Comparison of ENCODE assay signal across 8 cellular contexts in the genomic region with DNA sequence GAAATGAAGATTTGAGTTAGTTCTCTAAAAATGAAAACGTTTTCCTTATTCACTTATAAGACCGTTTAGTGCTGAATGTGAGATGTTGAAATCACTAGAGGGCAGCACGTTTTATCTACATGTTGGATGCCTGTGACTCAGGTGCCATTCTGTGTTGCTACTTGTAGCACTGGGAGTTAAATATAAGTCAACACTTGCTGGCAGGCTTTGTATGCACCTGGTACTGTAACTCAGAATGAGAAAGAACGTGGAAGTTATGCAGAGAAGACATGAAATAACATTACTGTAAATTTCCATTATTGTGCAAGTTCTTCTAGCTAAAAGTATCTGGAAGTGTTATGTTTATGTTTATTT. TPM values are rescaled to one million over a fixed set of nuclear protein-coding genes. Genes with fewer than 3 reads are reported as not detected.
DNase-seq lines count a peak whose midpoint lies in the region; ATAC-seq, FAIRE-seq and TF ChIP-seq lines count a peak whose summit lies in the region.

No MANE protein-coding gene starts in this region.

- H3K9ac ChIP-seq in OCI-LY1 (ENCODE audit: low read length): no peak overlapping the region
- no peak overlapping the region for H3K9ac ChIP-seq in endothelial cell of umbilical vein (replicated peaks; ENCODE audit: extremely low read depth, insufficient read depth, low read length)

- no peaks in the 10 kb centered on the region for H3K79me2 ChIP-seq in OCI-LY1 (ENCODE audit: insufficient read depth, low read length)
- H3K79me2 ChIP-seq in endothelial cell of umbilical vein (ENCODE audit: control insufficient read depth, insufficient read depth, low read length): no peaks in the 10 kb centered on the region

- H3K27ac ChIP-seq in OCI-LY1 (ENCODE audit: low read depth, low read length, poor library complexity, severe bottlenecking): peak overlapping the region; percentile 23
- H3K27ac ChIP-seq in endothelial cell of umbilical vein (ENCODE audit: insufficient read depth, low read depth, low read length): no peak overlapping the region
- H3K27ac ChIP-seq in neutrophil: peak overlapping the region; percentile 47

- peak; percentile 74 for TF ChIP-seq CTCF in OCI-LY1 (IDR thresholded peaks at IDR 0.05; ENCODE audit: low read length)
- TF ChIP-seq CTCF in endothelial cell of umbilical vein (IDR thresholded peaks at IDR 0.05; ENCODE audit: extremely low read depth in 1 of 2, insufficient read depth in 1 of 2, low read depth in 1 of 2, low read length in 2 of 2): peak in 1 of 2 donors; percentile 20
- TF ChIP-seq CTCF in neutrophil (IDR thresholded peaks at IDR 0.05): no peak

- intact Hi-C loops in endothelial cell of umbilical vein (cut with micrococcal nuclease): loop anchor here (1.0 to 2.0 kb wide), 2 partner anchors 63 to 75 kb away; a partner anchor contains a TSS

- H4K20me1 ChIP-seq in OCI-LY1 (ENCODE audit: insufficient read depth, low read length) (no peaks in the 10 kb centered on the region), endothelial cell of umbilical vein (replicated peaks; ENCODE audit: control insufficient read depth, extremely low read depth, insufficient read depth, low read length) (no peaks in the 10 kb centered on the region)

- H3K9me3 Mint-ChIP-seq in activated T-cell treated with anti-CD3 and anti-CD28 coated beads, Interleukin-2, amount 50 U/mL, for 72 hours: no peaks in the 10 kb centered on the region
- H3K9me3 Mint-ChIP-seq in activated T-cell treated with anti-CD3 and anti-CD28 coated beads, Interleukin-2, amount 50 U/mL, for 24 hours: no peaks in the 10 kb centered on the region

- ATAC-seq in activated T-cell treated with anti-CD3 and anti-CD28 coated beads, Interleukin-2, amount 50 U/mL, for 72 hours (replicated peaks in 1 of 2): peak in 1 of 2 donors; percentile 39
- ATAC-seq in HG03280 (IDR thresholded peaks at IDR 0.05; ENCODE audit: unreplicated experiment): peak; percentile 64
- no peak for ATAC-seq in HG02973 (IDR thresholded peaks at IDR 0.05; ENCODE audit: unreplicated experiment)

- no peak overlapping the region for H3K4me3 ChIP-seq in OCI-LY1 (ENCODE audit: low read depth, low read length, poor library complexity, severe bottlenecking)
- H3K4me3 ChIP-seq in endothelial cell of umbilical vein (replicated peaks in 1 of 3; ENCODE audit: insufficient read depth in 1 of 3, low read depth in 1 of 3, low read length in 3 of 3): no peak overlapping the region
- no peak overlapping the region for H3K4me3 ChIP-seq in neutrophil (ENCODE audit: low read depth in 1 of 2, low read length in 1 of 2)

- CTCF ChIA-PET in endothelial cell of umbilical vein (lab: Charles Lee): interaction anchor here (0.8 to 4.6 kb wide), 13 partner anchors 10 to 90 kb away, joined by 3 to 48 read pairs (median 5); a partner anchor contains a TSS

- H3K9me2 ChIP-seq in OCI-LY1 (ENCODE audit: low read depth, low read length): no peaks in the 10 kb centered on the region

- H3K36me3 ChIP-seq in OCI-LY1 (ENCODE audit: insufficient read depth, low read length) (peaks cover 32% of the 10 kb centered on the region), endothelial cell of umbilical vein (ENCODE audit: control insufficient read depth in 2 of 2, extremely low read depth in 1 of 2, insufficient read depth in 2 of 2, low read length in 2 of 2) (no peaks in the 10 kb centered on the region), neutrophil (peaks cover 21% of the 10 kb centered on the region)

- DNase-seq in activated T-cell treated with anti-CD3 and anti-CD28 coated beads, Interleukin-2, amount 50 U/mL, for 72 hours: peak in 1 of 2 donors; percentile 5
- no peak for DNase-seq in activated T-cell treated with anti-CD3 and anti-CD28 coated beads, Interleukin-2, amount 50 U/mL, for 24 hours
- DNase-seq in endothelial cell of umbilical vein (ENCODE audit: low read depth, low spot score): peak; percentile 76
- no peak for DNase-seq in islet precursor cell

- H3K27ac Mint-ChIP-seq in activated T-cell treated with anti-CD3 and anti-CD28 coated beads, Interleukin-2, amount 50 U/mL, for 72 hours: peak overlapping the region; percentile 14
- H3K27ac Mint-ChIP-seq in activated T-cell treated with anti-CD3 and anti-CD28 coated beads, Interleukin-2, amount 50 U/mL, for 24 hours: no peak overlapping the region

- no peaks in the 10 kb centered on the region for H3K27me3 Mint-ChIP-seq in activated T-cell treated with anti-CD3 and anti-CD28 coated beads, Interleukin-2, amount 50 U/mL, for 72 hours (ENCODE audit: low read depth)
- H3K27me3 Mint-ChIP-seq in activated T-cell treated with anti-CD3 and anti-CD28 coated beads, Interleukin-2, amount 50 U/mL, for 24 hours: no peaks in the 10 kb centered on the region

- dilution Hi-C loops in endothelial cell of umbilical vein (cut with MboI; ENCODE audit: extremely low pct_ligation_motif_present, low sequenced_read_pairs): no loop called here

- no peak for TF ChIP-seq POLR2A in endothelial cell of umbilical vein (IDR thresholded peaks at IDR 0.05; ENCODE audit: low read depth, low read length)

- BruUV-seq in endothelial cell of umbilical vein (replicated peaks; lab: Mats Ljungman, UMichigan): no TSS peak

- H2AFZ ChIP-seq in OCI-LY1 (ENCODE audit: low read length) (no peak overlapping the region), endothelial cell of umbilical vein (ENCODE audit: low read depth, low read length) (no peak overlapping the region)

- no peak overlapping the region for H3K4me2 ChIP-seq in OCI-LY1 (ENCODE audit: low read length)
- no peak overlapping the region for H3K4me2 ChIP-seq in endothelial cell of umbilical vein (ENCODE audit: insufficient read depth, low read length)

- no peaks in the 10 kb centered on the region for H3K27me3 ChIP-seq in OCI-LY1 (ENCODE audit: insufficient read depth, low read length)
- no peaks in the 10 kb centered on the region for H3K27me3 ChIP-seq in endothelial cell of umbilical vein (ENCODE audit: control insufficient read depth in 2 of 2, insufficient read depth in 2 of 2, low read length in 2 of 2)
- H3K27me3 ChIP-seq in neutrophil: no peaks in the 10 kb centered on the region

- no peaks in the 10 kb centered on the region for H3K4me1 Mint-ChIP-seq in activated T-cell treated with anti-CD3 and anti-CD28 coated beads, Interleukin-2, amount 50 U/mL, for 72 hours (ENCODE audit: low read depth)
- peaks cover 2% of the 10 kb centered on the region for H3K4me1 Mint-ChIP-seq in activated T-cell treated with anti-CD3 and anti-CD28 coated beads, Interleukin-2, amount 50 U/mL, for 24 hours (ENCODE audit: low read depth)

- POLR2A ChIA-PET in endothelial cell of umbilical vein (lab: Charles Lee): no interaction called here

- FAIRE-seq in endothelial cell of umbilical vein (lab: Jason Lieb, UNC): no peak

- no peaks in the 10 kb centered on the region for H3F3A ChIP-seq in OCI-LY1 (ENCODE audit: insufficient read depth, low read length)

- H3K9me3 ChIP-seq in OCI-LY1 (ENCODE audit: low read length) (no peaks in the 10 kb centered on the region), endothelial cell of umbilical vein (replicated peaks; ENCODE audit: control insufficient read depth, insufficient read depth, low read length) (no peaks in the 10 kb centered on the region), neutrophil (no peaks in the 10 kb centered on the region)

- no peak overlapping the region for H3K4me3 Mint-ChIP-seq in activated T-cell treated with anti-CD3 and anti-CD28 coated beads, Interleukin-2, amount 50 U/mL, for 72 hours
- H3K4me3 Mint-ChIP-seq in activated T-cell treated with anti-CD3 and anti-CD28 coated beads, Interleukin-2, amount 50 U/mL, for 24 hours: no peak overlapping the region

- H3K4me1 ChIP-seq in OCI-LY1 (ENCODE audit: insufficient read depth, low read length, severe bottlenecking): peaks cover 7% of the 10 kb centered on the region
- H3K4me1 ChIP-seq in endothelial cell of umbilical vein (ENCODE audit: control insufficient read depth, extremely low read depth, insufficient read depth, low read length): peaks cover 8% of the 10 kb centered on the region
- peaks cover 0 to 4% of the 10 kb centered on the region in 2 experiments for H3K4me1 ChIP-seq in neutrophil (ENCODE audit: control insufficient read depth in 1 of 2, insufficient read depth in 1 of 2, low read depth in 1 of 2, low read length in 1 of 2)

- peaks cover 2 to 11% of the 10 kb centered on the region in 2 donors for H3K36me3 Mint-ChIP-seq in activated T-cell treated with anti-CD3 and anti-CD28 coated beads, Interleukin-2, amount 50 U/mL, for 72 hours (ENCODE audit: insufficient read depth in 2 of 2)
- H3K36me3 Mint-ChIP-seq in activated T-cell treated with anti-CD3 and anti-CD28 coated beads, Interleukin-2, amount 50 U/mL, for 24 hours (ENCODE audit: low read depth): peaks cover 56% of the 10 kb centered on the region

- no peaks in the 10 kb centered on the region for H3K9me1 ChIP-seq in endothelial cell of umbilical vein (replicated peaks; ENCODE audit: control insufficient read depth, extremely low read depth, insufficient read depth, low read length)

TF ChIP-seq in endothelial cell of umbilical vein, 7 proteins besides CTCF, POLR2A, EP300 and RAD21:
- TF ChIP-seq, protein P1, sequence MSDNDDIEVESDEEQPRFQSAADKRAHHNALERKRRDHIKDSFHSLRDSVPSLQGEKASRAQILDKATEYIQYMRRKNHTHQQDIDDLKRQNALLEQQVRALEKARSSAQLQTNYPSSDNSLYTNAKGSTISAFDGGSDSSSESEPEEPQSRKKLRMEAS (IDR thresholded peaks at IDR 0.05; ENCODE audit: insufficient read depth, insufficient read length): no peak
- TF ChIP-seq FOS (IDR thresholded peaks at IDR 0.05; ENCODE audit: borderline replicate concordance, insufficient read depth, low read length) (no peak), EZH2 (IDR thresholded peaks at IDR 0.05; ENCODE audit: borderline replicate concordance, low read depth, low read length, severe bottlenecking) (no peak), JUN (IDR thresholded peaks at IDR 0.05; ENCODE audit: borderline replicate concordance, insufficient read depth, insufficient read length, low read depth) (no peak), POLR2AphosphoS5 (IDR thresholded peaks at IDR 0.05; ENCODE audit: insufficient read depth, low read depth, low read length) (no peak), MYC (IDR thresholded peaks at IDR 0.05; ENCODE audit: low read depth, low read length) (no peak), GATA2 (IDR thresholded peaks at IDR 0.05; ENCODE audit: insufficient read depth, insufficient read length, low read depth, low read length) (no peak)

RNA-seq across cellular contexts. Expression of a gene that starts 45.9 kb away (rescaled TPM):
- total RNA-seq in activated T-cell treated with anti-CD3 and anti-CD28 coated beads, Interleukin-2, amount 50 U/mL, for 72 hours: 10 to 100 TPM; 11.9 to 12.4 TPM
- 13.7 and 14.6 TPM in 2 replicates for total RNA-seq in endothelial cell of umbilical vein
- 2.0 and 2.8 TPM in 2 replicates for polyA plus RNA-seq in endothelial cell of umbilical vein
- 2.4 and 2.5 TPM in 2 replicates for polyA plus RNA-seq in endothelial cell of umbilical vein (2011; cell fraction: cytosol; rRNA removed)
- polyA plus RNA-seq in endothelial cell of umbilical vein (2011; cell fraction: nucleus; rRNA removed): 6.7 and 7.4 TPM in 2 replicates
- polyA plus RNA-seq in endothelial cell of umbilical vein (2012): 8.2 and 9.0 TPM in 2 replicates
- 15.7 and 16.2 TPM in 2 replicates for polyA minus RNA-seq in endothelial cell of umbilical vein
- 2.4 TPM for polyA minus RNA-seq in endothelial cell of umbilical vein (2011; cell fraction: cytosol; rRNA and poly(A)+ RNA removed)
- 16.5 and 19.7 TPM in 2 replicates for polyA minus RNA-seq in endothelial cell of umbilical vein (2011; cell fraction: nucleus; rRNA and poly(A)+ RNA removed)
